23 cellular contexts compared by ENCODE assay signal in genomic region chr9:116504081-116504480, GRCh38.
"Had no signal": no experiment of that assay in that cellular context is flagged by ENCODE, and none has a peak within 500 bp of the region (broad histone marks: within the 10 kb centered on the region; RNA-seq: fewer than 3 reads in every experiment).

No MANE protein-coding gene starts in this region.

- H3K27ac ChIP-seq: KMS-11, SJCRH30 had no signal

- H3K36me3 ChIP-seq: SJCRH30 had no signal

- H3K27ac Mint-ChIP-seq: IgD-negative memory B cell had no signal

- H3K9me3 ChIP-seq: SJCRH30 had no signal

- H3K27me3 ChIP-seq: SJCRH30 had no signal

- FAIRE-seq: K562 had no signal

- DNase-seq: Kasumi-1, MM.1S, NCI-H1092 treated with DMSO at 0.1 percent for 48 hours, NCI-H1436, NCI-H187, NCI-H2029, NCI-H2081 treated with DMSO at 0.1 percent for 48 hours, NCI-H2171, NCI-H226, NCI-H446, NCI-H510A, NCI-H524 treated with DMSO at 0.1 percent for 48 hours, NCI-H69, NCI-H774, PC-3, SHP77 treated with DMSO at 0.1 percent for 48 hours, SJCRH30 had no signal

- H3K4me3 ChIP-seq: K562, SJCRH30 had no signal

- ATAC-seq: K562, Panc1, PC-3, Right ventricle myocardium inferior, SK-N-SH treated with all-trans-retinoic acid at 6 μM for 48 hours had no signal

- H3K4me3 Mint-ChIP-seq: IgD-negative memory B cell had no signal

- H3K36me3 Mint-ChIP-seq: IgD-negative memory B cell had no signal
